Comparison of ENCODE assay signal across 5 cellular contexts in the genomic region with DNA sequence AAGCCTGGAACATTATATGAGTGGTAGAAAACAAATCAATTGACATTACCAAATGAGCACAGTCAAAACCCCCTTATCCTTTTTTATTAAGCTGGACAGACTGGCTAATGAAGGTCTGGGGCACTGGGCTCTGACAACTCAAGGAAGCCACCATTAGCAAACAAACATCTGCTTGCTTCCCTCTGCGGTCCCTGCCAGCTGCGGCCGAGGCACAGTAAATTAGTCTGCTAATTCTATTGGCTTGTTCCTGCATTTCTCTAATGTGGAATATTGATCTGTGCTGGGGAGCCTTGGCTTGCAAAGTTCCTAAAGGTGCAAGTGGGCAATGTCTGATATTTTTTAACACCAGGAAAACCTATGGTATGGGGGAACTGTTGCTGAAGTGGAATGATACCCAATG.
"Had no signal": no experiment of that assay in that cellular context is flagged by ENCODE, and none has a peak within 500 bp of the region (broad histone marks: within the 10 kb centered on the region; RNA-seq: fewer than 3 reads in every experiment).

No MANE protein-coding gene starts in this region.

- H3K4me3 Mint-ChIP-seq: GM23338, H9 had no signal

- H3K9me3 Mint-ChIP-seq: GM23338, H9 had no signal

- H3K4me3 ChIP-seq: GM23338, K562 had no signal

- DNase-seq: H9, HCEC 1CT, IMR-90 had no signal

- H3K27ac Mint-ChIP-seq: GM23338, H9 had no signal

- H3K4me1 Mint-ChIP-seq: GM23338, H9 had no signal
